14 cellular contexts compared by ENCODE assay signal in genomic region chrX:49198540-49199314, GRCh38. TPM values are rescaled to one million over a fixed set of nuclear protein-coding genes. Genes with fewer than 3 reads are reported as not detected.
A peak's percentile ranks its signal among the peaks of the same experiment; 100 is the strongest.
DNase-seq lines count a peak whose midpoint lies in the region; ATAC-seq, FAIRE-seq and TF ChIP-seq lines count a peak whose summit lies in the region.
"Had no signal": no experiment of that assay in that cellular context is flagged by ENCODE, and none has a peak within 500 bp of the region (broad histone marks: within the 10 kb centered on the region; RNA-seq: fewer than 3 reads in every experiment).

No MANE protein-coding gene starts in this region.

- no peak for DNase-seq in CD8-positive, alpha-beta T cell
- DNase-seq in H1 (ENCODE audit: low read depth in 1 of 2, low spot score in 2 of 2) = no peak
- DNase-seq in RCC 7860 (ENCODE audit: low spot score) = no peak
- no peak for DNase-seq in mucosa of gallbladder (ENCODE audit: low spot score)
- no peak for DNase-seq in NCI-H1105 (lab: John Stamatoyannopoulos, UW)
- DNase-seq: activated gamma-delta T cell treated with Interleukin-2 at 50 U/mL for 16 hours, gastrocnemius medialis, Karpas-422, left lung had no signal

- H3K27me3 Mint-ChIP-seq in CD8-positive, alpha-beta T cell (ENCODE audit: low read depth) = no peaks in the 10 kb centered on the region

- H3K79me1 ChIP-seq in H1 (ENCODE audit: low read depth, low read length) = no peaks in the 10 kb centered on the region

- ATAC-seq in CD8-positive, alpha-beta T cell = no peak
- ATAC-seq: gastrocnemius medialis, left lung had no signal

- no peak overlapping the region for H3K23ac ChIP-seq in H1 (ENCODE audit: insufficient read length)

- FAIRE-seq in H1 (lab: Jason Lieb, UNC) = no peak
- no peak for FAIRE-seq in RCC 7860 (lab: Jason Lieb, UNC)
- FAIRE-seq: GM19239 had no signal

- no peaks in the 10 kb centered on the region for H4K20me1 ChIP-seq in H1 (replicated peaks in 1 of 2; ENCODE audit: control insufficient read depth in 1 of 2, insufficient read depth in 2 of 2, low read length in 2 of 2)

- H3K4me1 Mint-ChIP-seq in CD8-positive, alpha-beta T cell (ENCODE audit: low read depth) = peaks cover 16% of the 10 kb centered on the region

- TF ChIP-seq RAD21 in H1 (IDR thresholded peaks at IDR 0.05 in 1 of 2, conservative IDR thresholded peaks at IDR 0.05 in 1 of 2; ENCODE audit: low read depth in 2 of 2, low read length in 2 of 2) = no peak

- no peak overlapping the region for H4K91ac ChIP-seq in H1 (replicated peaks; ENCODE audit: insufficient read length, low read length)

- H3K4me3 Mint-ChIP-seq in CD8-positive, alpha-beta T cell = peak overlapping the region; percentile 22

- H3K4ac ChIP-seq in H1 (replicated peaks; ENCODE audit: insufficient read length, low read depth, low read length) = no peak overlapping the region

- no peak overlapping the region for H3K56ac ChIP-seq in H1 (replicated peaks; ENCODE audit: insufficient read length, low read depth, low read length)

- no peak overlapping the region for H2BK5ac ChIP-seq in H1 (ENCODE audit: low read depth, low read length)

- H3K9ac ChIP-seq in HUES48 (ENCODE audit: low read depth, low read length) = no peak overlapping the region
- no peak overlapping the region for H3K9ac ChIP-seq in H1 (replicated peaks in 1 of 4; ENCODE audit: extremely low read depth in 1 of 4, low read depth in 3 of 4, low read length in 3 of 4)

- peaks cover 5% of the 10 kb centered on the region; the same call in 1 of the 2 replicates for H3K23me2 ChIP-seq in H1 (ENCODE audit: low read depth, low read length)

- H3K4me3 ChIP-seq in CD8-positive, alpha-beta T cell (ENCODE audit: low read depth, low read length) = no peak overlapping the region
- H3K4me3 ChIP-seq in HUES48 (ENCODE audit: low read depth, low read length) (peak overlapping the region; percentile 51), H1 (ENCODE audit: extremely low read depth in 1 of 4, insufficient read depth in 2 of 4, low read depth in 3 of 4, low read length in 4 of 4) (peak overlapping the region in 2 of 4 experiments; percentile 45 to 67; a peak in 4 of 8 replicates)

- WGBS in H1 (ENCODE audit: extremely low coverage in 1 of 2, insufficient coverage in 1 of 2, insufficient read length in 1 of 2, insufficient replicate concordance in 2 of 2, low coverage in 1 of 2, low lambda C conversion rate in 2 of 2, missing lambda C conversion rate in 1 of 2), 2 experiments = 30% methylated on average over 7 of the region's 12 CpGs; no CpG with 5 or more reads in 1 of the 2 experiments

- peaks cover 3% of the 10 kb centered on the region for H3K36me3 Mint-ChIP-seq in CD8-positive, alpha-beta T cell

- H2BK12ac ChIP-seq in H1 (ENCODE audit: low read depth, low read length) = no peak overlapping the region

- no peak for TF ChIP-seq POLR2A in H1 (IDR thresholded peaks at IDR 0.05; ENCODE audit: control extremely low read depth in 1 of 2, low read depth in 2 of 2, low read length in 2 of 2)

- no peak overlapping the region for H2AK5ac ChIP-seq in H1 (ENCODE audit: low read depth, low read length)

- no peaks in the 10 kb centered on the region for H3K79me2 ChIP-seq in H1 (ENCODE audit: control insufficient read depth in 1 of 2, insufficient read depth in 2 of 2, low read length in 2 of 2)

- TF ChIP-seq EP300 in H1 (IDR thresholded peaks at IDR 0.05; ENCODE audit: borderline replicate concordance in 1 of 2, low read depth in 2 of 2, low read length in 2 of 2) = no peak

- H4K8ac ChIP-seq in H1 (ENCODE audit: extremely low read depth, insufficient read depth, low read length) = no peak overlapping the region

- no peak overlapping the region; the same call in 1 of the 2 replicates for H2AFZ ChIP-seq in H1 (ENCODE audit: low read length)

- no peak overlapping the region for H2BK120ac ChIP-seq in H1 (replicated peaks; ENCODE audit: low read depth, low read length)

- no peaks in the 10 kb centered on the region for H3K9me3 Mint-ChIP-seq in CD8-positive, alpha-beta T cell

- no peak overlapping the region for H2BK15ac ChIP-seq in H1 (ENCODE audit: low read length)

- H2BK20ac ChIP-seq in H1 (ENCODE audit: low read length) = no peak overlapping the region

- H3K27ac Mint-ChIP-seq in CD8-positive, alpha-beta T cell = no peak overlapping the region

- H3K4me1 ChIP-seq in CD8-positive, alpha-beta T cell (ENCODE audit: insufficient read depth, low read length) = no peaks in the 10 kb centered on the region
- H3K4me1 ChIP-seq in HUES48 (ENCODE audit: control insufficient read depth, insufficient read depth, low read length) (no peaks in the 10 kb centered on the region), H1 (replicated peaks in 1 of 4; ENCODE audit: control insufficient read depth in 3 of 4, insufficient read depth in 4 of 4, low read length in 3 of 4) (peaks cover 0 to 11% (median 4%) of the 10 kb centered on the region in 4 experiments; a peak in 5 of 7 replicates)
- H3K4me1 ChIP-seq: left lung, prostate gland had no signal

- peak overlapping the region; percentile 70 to 84 for H3K4me2 ChIP-seq in H1 (ENCODE audit: insufficient read depth in 1 of 2, low read depth in 2 of 2, low read length in 2 of 2)

- no peak for TF ChIP-seq CTCF in CD8-positive, alpha-beta T cell (IDR thresholded peaks at IDR 0.05)
- no peak for TF ChIP-seq CTCF in H1 (IDR thresholded peaks at IDR 0.05; ENCODE audit: control extremely low read depth in 1 of 3, insufficient read depth in 1 of 3, low read depth in 1 of 3, low read length in 3 of 3)

- POLR2A ChIA-PET in CD8-positive, alpha-beta T cell (lab: Charles Lee) = no interaction called here
- POLR2A ChIA-PET in H1 (lab: Charles Lee; ENCODE audit: partially characterized antibody) = interaction anchor here (0.6 kb wide), 1 partner anchor 9 kb away, joined by 3 read pairs; no protein-coding TSS in a partner anchor

- H3K27ac ChIP-seq in CD8-positive, alpha-beta T cell (ENCODE audit: low read depth, low read length) = no peak overlapping the region
- H3K27ac ChIP-seq in HUES48 (ENCODE audit: low read depth, low read length) (no peak overlapping the region), H1 (ENCODE audit: low read depth, low read length) (no peak overlapping the region)
- H3K27ac ChIP-seq: gastrocnemius medialis, left lung, prostate gland had no signal

- H3K9me3 ChIP-seq in CD8-positive, alpha-beta T cell (ENCODE audit: low read length) = no peaks in the 10 kb centered on the region
- H3K9me3 ChIP-seq in HUES48 (ENCODE audit: control insufficient read depth, insufficient read depth, low read length) (peaks cover 18% of the 10 kb centered on the region), H1 (ENCODE audit: insufficient read depth in 2 of 2, low read depth in 1 of 2, low read length in 1 of 2) (no peaks in the 10 kb centered on the region)
- H3K9me3 ChIP-seq: gastrocnemius medialis, left lung, prostate gland, thoracic aorta had no signal

- no peak overlapping the region for H3K18ac ChIP-seq in H1 (ENCODE audit: extremely low read depth, low read length)

- H4K5ac ChIP-seq in H1 (ENCODE audit: insufficient read length, low read depth, low read length) = no peak overlapping the region

- no peaks in the 10 kb centered on the region for H3K27me3 ChIP-seq in CD8-positive, alpha-beta T cell (ENCODE audit: insufficient read depth, low read length)
- H3K27me3 ChIP-seq in HUES48 (ENCODE audit: control insufficient read depth, insufficient read depth, low read length) (no peaks in the 10 kb centered on the region), H1 (replicated peaks in 1 of 4; ENCODE audit: control insufficient read depth in 3 of 4, extremely low read depth in 1 of 4, insufficient read depth in 3 of 4, low read length in 3 of 4) (no peaks in the 10 kb centered on the region)
- H3K27me3 ChIP-seq: gastrocnemius medialis, left lung had no signal

- CTCF ChIA-PET in CD8-positive, alpha-beta T cell (lab: Charles Lee) = no interaction called here
- CTCF ChIA-PET in H1 (lab: Charles Lee; ENCODE audit: partially characterized antibody) = no interaction called here

- intact Hi-C loops in CD8-positive, alpha-beta T cell (cut with DNase I, micrococcal nuclease) = loop anchor here (5.0 to 10.0 kb wide), 2 partner anchors 676 to 724 kb away; partner anchors contain the start of genes CLCN5 (in 1 of the 2) and USP27X (in 1 of the 2)

- no peak overlapping the region for H3K14ac ChIP-seq in H1 (ENCODE audit: insufficient read length)

- no peaks in the 10 kb centered on the region for H3K36me3 ChIP-seq in CD8-positive, alpha-beta T cell (ENCODE audit: insufficient read depth, low read length)
- H3K36me3 ChIP-seq in HUES48 (ENCODE audit: control insufficient read depth, insufficient read depth, low read length) (no peaks in the 10 kb centered on the region), H1 (ENCODE audit: control insufficient read depth in 2 of 4, insufficient read depth in 4 of 4, low read length in 3 of 4) (no peaks in the 10 kb centered on the region)
- H3K36me3 ChIP-seq: gastrocnemius medialis, left lung, prostate gland, thoracic aorta had no signal

RNA-seq across cellular contexts. Expression of gene SYP, which starts 1.3 kb away (rescaled TPM):
- under 1 TPM; 0.44 to 0.65 TPM for total RNA-seq in CD8-positive, alpha-beta T cell
- total RNA-seq in H1 (2021; fragmentation: NEBNext Ultra II Directional; extraction: Animal tissue kit (Norgen Biotek cat#: 25700)) = 10.2 and 10.8 TPM in 2 replicates
- 4.3 and 7.2 TPM in 2 replicates for polyA plus RNA-seq in H1 (2011; rRNA removed)
- 5.8 TPM for polyA plus RNA-seq in H1 (2011; cell fraction: cytosol; rRNA removed)
- polyA plus RNA-seq in H1 (2011; cell fraction: nucleus; rRNA removed) = 7.7 TPM
- 10.7 to 13.8 TPM (median 12.0 TPM) in 4 replicates for polyA plus RNA-seq in H1 (2012, experiment 1 of 2)
- 10.9 TPM for polyA plus RNA-seq in H1 (2012, experiment 2 of 2)
- 8.1 TPM for polyA plus RNA-seq in H1 (2013, experiment 1 of 2)
- 8.3 TPM for polyA plus RNA-seq in H1 (2013, experiment 2 of 2)
- polyA minus RNA-seq in H1 (2011; rRNA and poly(A)+ RNA removed) = 4.7 and 8.7 TPM in 2 replicates
- polyA minus RNA-seq in H1 (2011; cell fraction: cytosol; rRNA and poly(A)+ RNA removed) = 4.3 TPM
- 3.1 TPM for polyA minus RNA-seq in H1 (2011; cell fraction: nucleus; rRNA and poly(A)+ RNA removed)
- 1.9 TPM for total RNA-seq in mucosa of gallbladder

RNA-seq across cellular contexts. Expression of gene PRICKLE3, which starts 12.6 kb away (rescaled TPM):
- 1 to 10 TPM in 1 of 2 experiments, under 1 TPM in 1; 0.98 to 1.5 TPM for total RNA-seq in CD8-positive, alpha-beta T cell
- 8.4 and 10.6 TPM in 2 replicates for total RNA-seq in H1 (2021; fragmentation: NEBNext Ultra II Directional; extraction: Animal tissue kit (Norgen Biotek cat#: 25700))
- 9.1 and 15.1 TPM in 2 replicates for polyA plus RNA-seq in H1 (2011; rRNA removed)
- 5.4 TPM for polyA plus RNA-seq in H1 (2011; cell fraction: cytosol; rRNA removed)
- polyA plus RNA-seq in H1 (2011; cell fraction: nucleus; rRNA removed) = 16.0 TPM
- 9.0 to 13.6 TPM (median 12.4 TPM) in 4 replicates for polyA plus RNA-seq in H1 (2012, experiment 1 of 2)
- polyA plus RNA-seq in H1 (2012, experiment 2 of 2) = 12.3 TPM
- polyA plus RNA-seq in H1 (2013, experiment 1 of 2) = 5.5 TPM
- polyA plus RNA-seq in H1 (2013, experiment 2 of 2) = 5.2 TPM
- polyA minus RNA-seq in H1 (2011; rRNA and poly(A)+ RNA removed) = 5.5 and 6.8 TPM in 2 replicates
- polyA minus RNA-seq in H1 (2011; cell fraction: cytosol; rRNA and poly(A)+ RNA removed) = 8.3 TPM
- 11.0 TPM for polyA minus RNA-seq in H1 (2011; cell fraction: nucleus; rRNA and poly(A)+ RNA removed)
- 16.3 TPM for total RNA-seq in mucosa of gallbladder

RNA-seq across cellular contexts. Expression of gene PLP2, which starts 27.0 kb away (rescaled TPM):
- total RNA-seq in CD8-positive, alpha-beta T cell = 10 to 100 TPM; 95.9 to 96.4 TPM
- total RNA-seq in H1 (2021; fragmentation: NEBNext Ultra II Directional; extraction: Animal tissue kit (Norgen Biotek cat#: 25700)) = 9.0 and 10.3 TPM in 2 replicates
- 23.4 and 25.6 TPM in 2 replicates for polyA plus RNA-seq in H1 (2011; rRNA removed)
- 14.0 TPM for polyA plus RNA-seq in H1 (2011; cell fraction: cytosol; rRNA removed)
- polyA plus RNA-seq in H1 (2011; cell fraction: nucleus; rRNA removed) = 8.6 TPM
- polyA plus RNA-seq in H1 (2012, experiment 1 of 2) = 14.3 to 18.4 TPM (median 15.5 TPM) in 4 replicates
- polyA plus RNA-seq in H1 (2012, experiment 2 of 2) = 16.9 TPM
- 31.9 TPM for polyA plus RNA-seq in H1 (2013, experiment 1 of 2)
- 39.0 TPM for polyA plus RNA-seq in H1 (2013, experiment 2 of 2)
- polyA minus RNA-seq in H1 (2011; rRNA and poly(A)+ RNA removed) = 7.6 and 10.2 TPM in 2 replicates
- 8.1 TPM for polyA minus RNA-seq in H1 (2011; cell fraction: cytosol; rRNA and poly(A)+ RNA removed)
- 2.0 TPM for polyA minus RNA-seq in H1 (2011; cell fraction: nucleus; rRNA and poly(A)+ RNA removed)
- total RNA-seq in mucosa of gallbladder = 44.0 TPM

RNA-seq across cellular contexts. Expression of gene CACNA1F, which starts 34.4 kb away (rescaled TPM):
- under 1 TPM; 0.84 to 0.86 TPM for total RNA-seq in CD8-positive, alpha-beta T cell
- total RNA-seq in H1 (2021; fragmentation: NEBNext Ultra II Directional; extraction: Animal tissue kit (Norgen Biotek cat#: 25700)) = 0.77 and 0.84 TPM in 2 replicates
- polyA plus RNA-seq in H1 (2011; rRNA removed) = 0.59 and 1.7 TPM in 2 replicates
- polyA plus RNA-seq in H1 (2011; cell fraction: cytosol; rRNA removed) = 1.1 TPM
- polyA plus RNA-seq in H1 (2011; cell fraction: nucleus; rRNA removed) = 6.3 TPM
- polyA plus RNA-seq in H1 (2012, experiment 1 of 2) = 0.62 to 1.1 TPM (median 0.82 TPM) in 4 replicates
- polyA plus RNA-seq in H1 (2012, experiment 2 of 2) = 0.33 TPM
- 0.59 TPM for polyA plus RNA-seq in H1 (2013, experiment 1 of 2)
- polyA plus RNA-seq in H1 (2013, experiment 2 of 2) = 0.42 TPM
- polyA minus RNA-seq in H1 (2011; rRNA and poly(A)+ RNA removed) = 0.76 and 1.2 TPM in 2 replicates
- polyA minus RNA-seq in H1 (2011; cell fraction: cytosol; rRNA and poly(A)+ RNA removed) = 1.6 TPM
- polyA minus RNA-seq in H1 (2011; cell fraction: nucleus; rRNA and poly(A)+ RNA removed) = 3.7 TPM
- total RNA-seq in mucosa of gallbladder = 0.20 TPM
- total RNA-seq: gastrocnemius medialis, RPMI7951 had no signal

RNA-seq across cellular contexts. Expression of gene MAGIX, which starts 36.2 kb away (rescaled TPM):
- under 1 TPM; 0.31 to 0.84 TPM for total RNA-seq in CD8-positive, alpha-beta T cell
- 0.37 and 0.46 TPM in 2 replicates for total RNA-seq in H1 (2021; fragmentation: NEBNext Ultra II Directional; extraction: Animal tissue kit (Norgen Biotek cat#: 25700))
- 1.1 and 1.9 TPM in 2 replicates for polyA plus RNA-seq in H1 (2011; rRNA removed)
- polyA plus RNA-seq in H1 (2011; cell fraction: cytosol; rRNA removed) = 0.97 TPM
- polyA plus RNA-seq in H1 (2011; cell fraction: nucleus; rRNA removed) = 1.9 TPM
- 0.42 to 0.62 TPM (median 0.58 TPM) in 4 replicates for polyA plus RNA-seq in H1 (2012, experiment 1 of 2)
- polyA plus RNA-seq in H1 (2012, experiment 2 of 2) = 1.0 TPM
- polyA plus RNA-seq in H1 (2013, experiment 1 of 2) = 0.32 TPM
- 0.53 TPM for polyA plus RNA-seq in H1 (2013, experiment 2 of 2)
- polyA minus RNA-seq in H1 (2011; rRNA and poly(A)+ RNA removed) = 0.09 and 0.15 TPM in 2 replicates
- not detected for polyA minus RNA-seq in H1 (2011; cell fraction: cytosol; rRNA and poly(A)+ RNA removed)
- 1.2 TPM for polyA minus RNA-seq in H1 (2011; cell fraction: nucleus; rRNA and poly(A)+ RNA removed)
- 18.3 TPM for total RNA-seq in mucosa of gallbladder
